In the genomic region with DNA sequence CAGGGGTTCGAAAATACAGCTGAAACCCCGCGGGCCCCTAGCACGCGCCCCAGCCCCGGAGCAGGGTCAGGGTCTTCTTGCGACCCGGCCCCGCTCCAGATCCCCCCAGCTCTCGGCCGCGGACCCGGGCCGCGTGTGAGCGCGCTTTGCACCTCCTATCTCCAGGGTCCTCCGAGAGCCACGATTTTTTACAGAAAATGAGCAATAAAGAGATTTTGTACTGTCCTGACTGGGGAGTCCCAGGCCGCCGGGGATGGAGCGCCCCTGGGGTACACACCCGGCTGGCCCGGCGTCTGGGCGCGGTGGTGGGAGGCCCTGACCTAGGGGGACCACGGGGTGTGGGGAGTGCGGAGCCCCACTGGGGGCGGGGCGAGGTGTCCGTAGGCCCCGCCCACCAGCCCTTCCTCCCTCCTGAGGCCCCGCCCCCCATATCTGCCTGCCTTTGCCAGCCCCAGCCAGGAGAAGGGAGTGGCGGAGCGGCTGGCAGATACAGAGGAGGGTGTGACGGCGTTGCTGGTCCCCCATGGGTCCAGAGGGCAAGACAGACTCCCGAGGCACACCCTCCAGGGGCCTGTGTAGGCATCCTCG, we compare ENCODE assay signal across 8 cellular contexts.
DNase-seq lines count a peak whose midpoint lies in the region; ATAC-seq, FAIRE-seq and TF ChIP-seq lines count a peak whose summit lies in the region.
"Not testable (repeated sequence)": the region's sequence is repeated elsewhere in the genome, so short reads cannot be mapped to it uniquely, and the experiment has no call there.

No MANE protein-coding gene starts in this region.

- CTCF ChIA-PET in K562 (lab: Yijun Ruan, JAX; ENCODE audit: low intra/inter-chr PET ratio) = not testable (repeated sequence)

- not testable (repeated sequence) for H3K9me1 ChIP-seq in K562 (ENCODE audit: control insufficient read depth, insufficient read depth, low read length)

- H3K4ac ChIP-seq in H9 (ENCODE audit: low read depth, low read length) = not testable (repeated sequence)

- H3K36me3 Mint-ChIP-seq in H9 (ENCODE audit: insufficient read depth in 1 of 3, low read depth in 3 of 3); neural progenitor cell: not testable (repeated sequence)

- H4K5ac ChIP-seq in H9 (ENCODE audit: insufficient read length, low read depth, low read length) = not testable (repeated sequence)

- H3K14ac ChIP-seq in H9 (ENCODE audit: insufficient read depth, low read length) = not testable (repeated sequence)

- H4K91ac ChIP-seq in H9 (ENCODE audit: insufficient read length, low read depth, low read length) = not testable (repeated sequence)

- not testable (repeated sequence) for H3K23ac ChIP-seq in H9 (ENCODE audit: insufficient read length, low read depth, low read length)

- H2BK5ac ChIP-seq in H9 (ENCODE audit: insufficient read length, low read length) = not testable (repeated sequence)

- TF ChIP-seq EP300 in K562 (IDR thresholded peaks at IDR 0.05; ENCODE audit: low read length) = not testable (repeated sequence)

- POLR2A ChIA-PET in K562 (lab: Yijun Ruan, JAX) = not testable (repeated sequence)

- DNase-seq in H9 (peak; percentile 55), SW480 (ENCODE audit: low spot score) (peak; percentile 14), K562 (ENCODE audit: extremely low read depth in 1 of 4, low spot score in 3 of 4) (peak; percentile 6 to 15 (median 12)), neural progenitor cell (ENCODE audit: low spot score) (peak; percentile 47), ureter (ENCODE audit: low spot score) (peak; percentile 59)
- DNase-seq in esophagus squamous epithelium (lab: John Stamatoyannopoulos, UW) = not testable (repeated sequence)
- peak; percentile 20 for DNase-seq in stimulated activated CD4-positive, alpha-beta T cell treated with anti-CD3 and anti-CD28 coated beads, Interleukin-4, amount 100 ng/mL, for 1 hour

- not testable (repeated sequence) for H2BK15ac ChIP-seq in H9 (ENCODE audit: low read depth, low read length)

- not testable (repeated sequence) for H2BK20ac ChIP-seq in H9 (ENCODE audit: low read depth, low read length, poor library complexity, severe bottlenecking)

- not testable (repeated sequence) for TF ChIP-seq RAD21 in K562 (CRISPR knock-in tag; conservative IDR thresholded peaks at IDR 0.05 in 1 of 2, IDR thresholded peaks at IDR 0.05 in 1 of 2)

- H3K18ac ChIP-seq in H9 (ENCODE audit: insufficient read length, low read depth, low read length) = not testable (repeated sequence)

- not testable (repeated sequence) for H3K9me3 ChIP-seq in H9 (ENCODE audit: control insufficient read depth, low read depth, low read length); K562 (replicated peaks; ENCODE audit: control insufficient read depth, insufficient read depth, low read depth, low read length); esophagus squamous epithelium; iPS-20b (ENCODE audit: insufficient read depth, low read depth, low read length); neural progenitor cell (ENCODE audit: low read depth)

- not testable (repeated sequence) for TF ChIP-seq POLR2A in K562 (conservative IDR thresholded peaks at IDR 0.05); esophagus squamous epithelium (IDR thresholded peaks at IDR 0.05)

- H3K27ac Mint-ChIP-seq in H9, neural progenitor cell: not testable (repeated sequence)

- H2AK5ac ChIP-seq in H9 (ENCODE audit: insufficient read length, low read length) = not testable (repeated sequence)

- not testable (repeated sequence) for H3K23me2 ChIP-seq in H9 (ENCODE audit: insufficient read length, low read depth, low read length, poor library complexity, severe bottlenecking)

- H3K27ac ChIP-seq in H9 (ENCODE audit: insufficient read length, low read depth, low read length); K562 (ENCODE audit: extremely low read depth, low read depth, low read length); esophagus squamous epithelium; iPS-20b (ENCODE audit: low read length); neural progenitor cell: not testable (repeated sequence)

- not testable (repeated sequence) for BruUV-seq in K562 (replicated peaks; lab: Mats Ljungman, UMichigan)

- not testable (repeated sequence) for H3K9ac ChIP-seq in H9 (ENCODE audit: extremely low read depth, insufficient read length, low read length); K562 (ENCODE audit: insufficient read depth in 1 of 2, low read depth in 2 of 2, low read length in 2 of 2); iPS-20b (ENCODE audit: low read depth, low read length); neural progenitor cell

- H3K9me3 Mint-ChIP-seq in H9 = peaks cover 9 to 43% of the 10 kb centered on the region in 2 experiments
- H3K9me3 Mint-ChIP-seq in neural progenitor cell = not testable (repeated sequence)

- no CpG with 5 or more reads among the region's 40 CpGs for WGBS in H9 (ENCODE audit: extremely low coverage, insufficient read length, low lambda C conversion rate)
- 38% methylated on average over 22 of the region's 40 CpGs for WGBS in K562 (ENCODE audit: insufficient coverage, low coverage, missing lambda C conversion rate)
- no CpG with 5 or more reads among the region's 40 CpGs for WGBS in esophagus squamous epithelium, 2 donors

- H3K4me3 ChIP-seq in K562 = not testable (repeated sequence)
- H3K4me3 ChIP-seq in esophagus squamous epithelium (peak overlapping the region in 3 of 4 donors; percentile 6 to 43 (median 26)), iPS-20b (ENCODE audit: low read length) (peak overlapping the region; percentile 40; the same call in 1 of the 2 replicates), neural progenitor cell (peak overlapping the region; percentile 51)

- H3K4me3 Mint-ChIP-seq in H9 = peak overlapping the region; percentile 29 to 73
- H3K4me3 Mint-ChIP-seq in neural progenitor cell = peak overlapping the region; percentile 65

- not testable (repeated sequence) for H2AFZ ChIP-seq in H9 (ENCODE audit: low read length); K562 (ENCODE audit: low read depth, low read length)
- H2AFZ ChIP-seq in neural progenitor cell (replicated peaks) = peak overlapping the region; percentile 20

- intact Hi-C loops in K562 (cut with micrococcal nuclease); esophagus squamous epithelium (cut with DNase I): not testable (repeated sequence)

- TF ChIP-seq CTCF in H9 (conservative IDR thresholded peaks at IDR 0.05); K562 (IDR thresholded peaks at IDR 0.05 in 2 of 3, conservative IDR thresholded peaks at IDR 0.05 in 1 of 3; ENCODE audit: insufficient read depth in 2 of 3, low read depth in 1 of 3, low read length in 3 of 3); esophagus squamous epithelium (IDR thresholded peaks at IDR 0.05); neural progenitor cell (IDR thresholded peaks at IDR 0.05): not testable (repeated sequence)

- H3K79me2 ChIP-seq in H9 (ENCODE audit: insufficient read depth, low read length); K562 (ENCODE audit: control insufficient read depth, insufficient read depth, low read length); neural progenitor cell (ENCODE audit: low read depth): not testable (repeated sequence)

- not testable (repeated sequence) for H3K4me1 ChIP-seq in H9 (ENCODE audit: insufficient read depth, low read length); K562 (replicated peaks in 1 of 2; ENCODE audit: control insufficient read depth in 2 of 2, insufficient read depth in 2 of 2, low read length in 2 of 2); iPS-20b (ENCODE audit: insufficient read depth, low read length); neural progenitor cell
- peaks cover 0 to 15% (median 4%) of the 10 kb centered on the region in 3 donors for H3K4me1 ChIP-seq in esophagus squamous epithelium

- H2BK120ac ChIP-seq in H9 (ENCODE audit: low read depth, low read length, poor library complexity, severe bottlenecking) = not testable (repeated sequence)

- not testable (repeated sequence) for H3T11ph ChIP-seq in H9 (ENCODE audit: low read length)

- FAIRE-seq in K562 (lab: Jason Lieb, UNC) = not testable (repeated sequence)

- not testable (repeated sequence) for ATAC-seq in K562

- not testable (repeated sequence) for H3F3A ChIP-seq in neural progenitor cell (ENCODE audit: low read depth)

- H3K56ac ChIP-seq in H9 (ENCODE audit: insufficient read length, low read depth, low read length) = not testable (repeated sequence)

- not testable (repeated sequence) for H3K27me3 ChIP-seq in H9 (ENCODE audit: insufficient read depth, low read length); K562 (ENCODE audit: control insufficient read depth in 2 of 2, insufficient read depth in 2 of 2, low read length in 2 of 2)
- H3K27me3 ChIP-seq in esophagus squamous epithelium (peaks cover 0 to 49% (median 0%) of the 10 kb centered on the region in 4 donors), iPS-20b (ENCODE audit: insufficient read depth, low read length) (peaks cover 11% of the 10 kb centered on the region; the same call in 1 of the 2 replicates), neural progenitor cell (peaks cover 33% of the 10 kb centered on the region)

- H3K27me3 Mint-ChIP-seq in H9 (ENCODE audit: low read depth) (peaks cover 43% of the 10 kb centered on the region), neural progenitor cell (ENCODE audit: insufficient read depth, low read depth) (peaks cover 16% of the 10 kb centered on the region)

- H3K4me1 Mint-ChIP-seq in H9, neural progenitor cell: not testable (repeated sequence)

- H3K4me2 ChIP-seq in H9 (ENCODE audit: insufficient read depth, insufficient read length, low read length); K562 (ENCODE audit: insufficient read depth, low read length): not testable (repeated sequence)
- H3K4me2 ChIP-seq in neural progenitor cell = peak overlapping the region; percentile 72

- not testable (repeated sequence) for H4K20me1 ChIP-seq in H9 (ENCODE audit: control insufficient read depth, insufficient read depth, insufficient read length); K562 (replicated peaks; ENCODE audit: control insufficient read depth, insufficient read depth, low read length); neural progenitor cell (ENCODE audit: low read depth)

- not testable (repeated sequence) for H3K79me1 ChIP-seq in H9 (ENCODE audit: insufficient read depth, low read depth, low read length, poor library complexity, severe bottlenecking)

- H4K8ac ChIP-seq in H9 (replicated peaks; ENCODE audit: insufficient read length, low read depth, low read length) = not testable (repeated sequence)

- in situ Hi-C loops in K562 (cut with MboI) = not testable (repeated sequence)

- not testable (repeated sequence) for H3K36me3 ChIP-seq in K562 (ENCODE audit: control insufficient read depth, insufficient read depth, low read length); esophagus squamous epithelium; iPS-20b (ENCODE audit: insufficient read depth, low read depth, low read length); neural progenitor cell

- H2BK12ac ChIP-seq in H9 (ENCODE audit: insufficient read length, low read depth, low read length) = not testable (repeated sequence)
